8 cellular contexts compared by ENCODE assay signal in the genomic region with DNA sequence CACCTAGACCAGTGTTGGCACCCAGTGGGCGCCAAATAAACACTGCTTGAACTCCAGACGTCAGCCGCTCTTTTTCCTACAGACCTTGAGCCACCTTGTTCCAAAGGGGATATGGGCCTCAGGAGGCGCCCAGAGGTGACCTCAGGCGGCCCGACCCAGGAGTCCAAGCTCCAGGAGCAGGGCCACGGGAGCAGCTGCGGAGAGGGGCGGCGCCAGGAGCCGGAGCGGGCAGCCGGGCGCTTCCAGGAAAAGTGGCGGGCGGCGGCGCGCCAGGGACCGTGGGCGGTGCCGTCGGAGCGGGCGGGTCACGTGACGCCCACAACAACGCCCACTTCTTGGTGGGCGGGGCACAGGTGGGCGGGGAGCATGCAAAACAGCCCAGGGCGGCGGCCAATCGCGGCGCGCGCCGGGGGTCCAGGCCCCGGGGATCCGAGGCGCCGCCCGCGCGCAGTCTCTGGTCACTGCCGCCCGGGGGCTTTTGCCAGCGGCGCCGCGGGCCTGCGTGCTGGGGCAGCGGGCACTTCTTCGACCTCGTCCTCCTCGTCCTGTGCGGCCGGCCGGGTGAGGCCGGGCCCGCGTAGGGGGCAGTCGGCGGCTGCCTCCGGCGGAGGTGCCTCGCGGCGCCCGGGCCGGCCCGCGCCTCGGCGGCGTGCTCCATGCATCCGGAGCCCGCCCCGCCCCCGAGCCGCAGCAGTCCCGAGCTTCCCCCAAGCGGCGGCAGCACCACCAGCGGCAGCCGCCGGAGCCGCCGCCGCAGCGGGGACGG. TPM values are rescaled to one million over a fixed set of nuclear protein-coding genes. Genes with fewer than 3 reads are reported as not detected.
A peak's percentile ranks its signal among the peaks of the same experiment; 100 is the strongest.
DNase-seq lines count a peak whose midpoint lies in the region; FAIRE-seq and TF ChIP-seq lines count a peak whose summit lies in the region.

A gene (plus strand): TSS at position 444 of the 766 bp plus-strand sequence.

- H3K4ac ChIP-seq in mesenchymal stem cell (ENCODE audit: low read depth in 1 of 2, low read length in 2 of 2) = peak within 1 kb of the TSS; percentile 64 to 72

- H3K79me1 ChIP-seq in mesenchymal stem cell (replicated peaks; ENCODE audit: low read length, poor library complexity, severe bottlenecking) = peaks cover 22% of the 10 kb centered on the region

- H3K14ac ChIP-seq in mesenchymal stem cell (ENCODE audit: low read length in 2 of 2) = peak within 1 kb of the TSS in 1 of 2 experiments; percentile 26

- no peak within 1 kb of the TSS for H2AK5ac ChIP-seq in mesenchymal stem cell (ENCODE audit: low read length, severe bottlenecking)

- no peak for TF ChIP-seq CTCF in GM20000 (IDR thresholded peaks at IDR 0.05; ENCODE audit: extremely low read depth, missing control alignments)

- H3K36me3 ChIP-seq in effector memory CD4-positive, alpha-beta T cell (ENCODE audit: control insufficient read depth, insufficient read depth, low read length) = no peaks in the 10 kb centered on the region
- no peaks in the 10 kb centered on the region for H3K36me3 ChIP-seq in mesenchymal stem cell (ENCODE audit: control insufficient read depth in 1 of 2, insufficient read depth in 2 of 2, low read depth in 1 of 2, low read length in 2 of 2)

- peaks cover 38% of the 10 kb centered on the region for H3K4me1 ChIP-seq in effector memory CD4-positive, alpha-beta T cell (ENCODE audit: control insufficient read depth, insufficient read depth, low read length, poor library complexity, severe bottlenecking)
- peaks cover 23% of the 10 kb centered on the region for H3K4me1 ChIP-seq in mesenchymal stem cell (ENCODE audit: control insufficient read depth, insufficient read depth, low read depth, low read length)

- peak within 1 kb of the TSS; percentile 95 for H3K4me2 ChIP-seq in mesenchymal stem cell (ENCODE audit: low read length, poor library complexity, severe bottlenecking)

- DNase-seq in COLO668 (lab: John Stamatoyannopoulos, UW; ENCODE audit: unreplicated experiment) = peak; percentile 99
- peak; percentile 98 for DNase-seq in GM20000 (ENCODE audit: low spot score)
- DNase-seq in HTR-8/SVneo (ENCODE audit: insufficient read length, low spot score) = peak; percentile 93
- DNase-seq in NOMO-1 treated with DMSO at 0.1 percent for 48 hours (lab: John Stamatoyannopoulos, UW; ENCODE audit: unreplicated experiment) = peak; percentile 88
- peak; percentile 93 to 98 for DNase-seq in activated CD8-positive, alpha-beta memory T cell treated with anti-CD3 and anti-CD28 coated beads for 4 hours (ENCODE audit: low read depth in 2 of 2)
- DNase-seq in effector memory CD4-positive, alpha-beta T cell = peak; percentile 91 to 95 (median 94)
- DNase-seq in mesenchymal stem cell = peak; percentile 95
- peak; percentile 91 for DNase-seq in stimulated activated CD8-positive, alpha-beta memory T cell treated with anti-CD3 and anti-CD28 coated beads, Interleukin-12 subunit alpha, Interleukin-12 subunit beta, amount 100 ng/mL, for 24 hours (ENCODE audit: extremely low read depth)

- H2BK15ac ChIP-seq in mesenchymal stem cell (ENCODE audit: low read depth, poor library complexity, severe bottlenecking) = peak within 1 kb of the TSS; percentile 89

- peak within 1 kb of the TSS; percentile 84 for H2BK5ac ChIP-seq in mesenchymal stem cell (ENCODE audit: low read depth, low read length, poor library complexity, severe bottlenecking)

- peak within 1 kb of the TSS in 1 of 2 experiments; percentile 70 for H2BK12ac ChIP-seq in mesenchymal stem cell (ENCODE audit: low read length in 2 of 2)

- peak within 1 kb of the TSS; percentile 84 for H3K9ac ChIP-seq in mesenchymal stem cell (ENCODE audit: low read length)

- H3K4me3 ChIP-seq in effector memory CD4-positive, alpha-beta T cell (ENCODE audit: insufficient read depth, low read depth, low read length, poor library complexity, severe bottlenecking) = peak within 1 kb of the TSS; percentile 85
- peak within 1 kb of the TSS; percentile 70 to 86 for H3K4me3 ChIP-seq in mesenchymal stem cell (ENCODE audit: insufficient read depth in 1 of 2, low read depth in 1 of 2, low read length in 2 of 2)

- H3K27ac ChIP-seq in effector memory CD4-positive, alpha-beta T cell (ENCODE audit: insufficient read depth, low read length, poor library complexity, severe bottlenecking) = peak within 1 kb of the TSS; percentile 97
- peak within 1 kb of the TSS; percentile 82 for H3K27ac ChIP-seq in mesenchymal stem cell (ENCODE audit: low read length, poor library complexity, severe bottlenecking)

- peak within 1 kb of the TSS in 1 of 2 experiments; percentile 93 for H3K23ac ChIP-seq in mesenchymal stem cell (ENCODE audit: low read length in 2 of 2)

- peak within 1 kb of the TSS; percentile 86 for H2AFZ ChIP-seq in mesenchymal stem cell (ENCODE audit: low read depth, low read length)

- peak within 1 kb of the TSS; percentile 73 for H2BK120ac ChIP-seq in mesenchymal stem cell (ENCODE audit: low read depth, low read length)

- no peaks in the 10 kb centered on the region for H3K9me3 ChIP-seq in effector memory CD4-positive, alpha-beta T cell (ENCODE audit: control insufficient read depth, low read length)
- H3K9me3 ChIP-seq in mesenchymal stem cell (ENCODE audit: control insufficient read depth, low read length) = no peaks in the 10 kb centered on the region

- FAIRE-seq in HTR-8/SVneo (lab: Jason Lieb, UNC) = no peak

- no peaks in the 10 kb centered on the region for H3K27me3 ChIP-seq in effector memory CD4-positive, alpha-beta T cell (replicated peaks; ENCODE audit: control insufficient read depth, insufficient read depth, low read length, poor library complexity, severe bottlenecking)
- no peaks in the 10 kb centered on the region for H3K27me3 ChIP-seq in mesenchymal stem cell (ENCODE audit: control insufficient read depth in 1 of 2, insufficient read depth in 1 of 2, low read length in 2 of 2)

- H4K8ac ChIP-seq in mesenchymal stem cell (ENCODE audit: low read length) = peak within 1 kb of the TSS; percentile 74

- 2% methylated on average over 69 of the region's 92 CpGs for WGBS in mesenchymal stem cell

- peak within 1 kb of the TSS; percentile 67 to 89 for H3K18ac ChIP-seq in mesenchymal stem cell (ENCODE audit: low read depth in 1 of 2, low read length in 2 of 2)

- H4K91ac ChIP-seq in mesenchymal stem cell (ENCODE audit: low read length) = peak within 1 kb of the TSS; percentile 68

RNA-seq across cellular contexts. Expression of the gene that starts here (rescaled TPM):
- polyA plus RNA-seq in mesenchymal stem cell (2013, experiment 1 of 2) = 31.8 TPM
- 32.0 TPM for polyA plus RNA-seq in mesenchymal stem cell (2013, experiment 2 of 2)

Comparison
In these comparisons a context has a peak if more than half of its experiments do, and no peak if none do; other contexts are left out.
1. Peak in every context shown above with its lines: DNase-seq, H3K4me3 ChIP-seq and H3K27ac ChIP-seq.